16 cellular contexts compared by ENCODE assay signal in genomic region chr10:121425623-121426022, GRCh38.
A peak's percentile ranks its signal among the peaks of the same experiment; 100 is the strongest.
DNase-seq lines count a peak whose midpoint lies in the region; ATAC-seq, FAIRE-seq and TF ChIP-seq lines count a peak whose summit lies in the region.
"Had no signal": no experiment of that assay in that cellular context is flagged by ENCODE, and none has a peak within 500 bp of the region (broad histone marks: within the 10 kb centered on the region; RNA-seq: fewer than 3 reads in every experiment).

No MANE protein-coding gene starts in this region.

- H3K27me3 ChIP-seq in GM23338 (ENCODE audit: insufficient read depth) = no peaks in the 10 kb centered on the region
- H3K27me3 ChIP-seq in esophagus muscularis mucosa = no peaks in the 10 kb centered on the region
- no peaks in the 10 kb centered on the region for H3K27me3 ChIP-seq in rectal smooth muscle tissue (ENCODE audit: control insufficient read depth, insufficient read depth, low read length)
- H3K27me3 ChIP-seq in small intestine (ENCODE audit: control insufficient read depth in 2 of 2, insufficient read depth in 2 of 2, low read length in 2 of 2) = no peaks in the 10 kb centered on the region
- H3K27me3 ChIP-seq: BLaER1 had no signal

- H3K4me3 ChIP-seq in GM23338 (no peak overlapping the region), esophagus muscularis mucosa (no peak overlapping the region), mucosa of descending colon (no peak overlapping the region), rectal smooth muscle tissue (ENCODE audit: low read length) (no peak overlapping the region), small intestine (ENCODE audit: low read depth in 1 of 2, low read length in 2 of 2) (no peak overlapping the region)
- H3K4me3 ChIP-seq: BLaER1, GM23248 had no signal

- peaks cover 27% of the 10 kb centered on the region; the same call in 1 of the 2 replicates for H3K9me2 ChIP-seq in GM23338 (ENCODE audit: insufficient read depth)

- intact Hi-C loops in esophagus muscularis mucosa (cut with DNase I) = no loop called here
- intact Hi-C loops in mucosa of descending colon (cut with DNase I, micrococcal nuclease) = no loop called here

- 41% methylated on average over 4 of the region's 4 CpGs for WGBS in esophagus muscularis mucosa
- WGBS in small intestine, 3 donors = 56 to 60% (median 56%) methylated on average over 4 of the region's 4 CpGs

- TF ChIP-seq CTCF in GM23338 (conservative IDR thresholded peaks at IDR 0.05; ENCODE audit: low read depth in 2 of 2) (no peak), esophagus muscularis mucosa (IDR thresholded peaks at IDR 0.05) (no peak), mucosa of descending colon (IDR thresholded peaks at IDR 0.05) (no peak)

- H3F3A ChIP-seq in GM23338 (replicated peaks; ENCODE audit: low read depth) = no peaks in the 10 kb centered on the region

- ATAC-seq in GM23338 (no peak), mucosa of descending colon (peak; percentile 70)

- H3K4me1 ChIP-seq in GM23338 (ENCODE audit: insufficient read depth) (no peaks in the 10 kb centered on the region), esophagus muscularis mucosa (peaks cover 0 to 18% (median 13%) of the 10 kb centered on the region in 4 donors), mucosa of descending colon (ENCODE audit: low read depth) (peaks cover 13% of the 10 kb centered on the region), rectal smooth muscle tissue (ENCODE audit: control insufficient read depth, insufficient read depth, low read length) (peaks cover 13% of the 10 kb centered on the region), small intestine (ENCODE audit: control insufficient read depth in 2 of 2, insufficient read depth in 1 of 2, low read depth in 1 of 2, low read length in 1 of 2) (no peaks in the 10 kb centered on the region)
- H3K4me1 ChIP-seq: BLaER1 had no signal

- no peak overlapping the region for H3K27ac Mint-ChIP-seq in GM23338
- H3K27ac Mint-ChIP-seq: CD8-positive, alpha-beta memory T cell had no signal

- DNase-seq in GM23338 (ENCODE audit: low spot score) (no peak), esophagus muscularis mucosa (ENCODE audit: extremely low spot score) (no peak), mucosa of descending colon (peak in 1 of 3 donors; percentile 31), NOMO-1 (lab: John Stamatoyannopoulos, UW; ENCODE audit: unreplicated experiment in 2 of 2) (no peak), SKM-1 (lab: John Stamatoyannopoulos, UW; ENCODE audit: unreplicated experiment) (no peak), G401 (ENCODE audit: low spot score) (no peak), small intestine (no peak)
- DNase-seq: AML-193; CD8-positive, alpha-beta memory T cell; GM23248; IMR-90 had no signal

- no peaks in the 10 kb centered on the region for H3K36me3 Mint-ChIP-seq in GM23338 (ENCODE audit: low read depth)
- H3K36me3 Mint-ChIP-seq: CD8-positive, alpha-beta memory T cell had no signal

- H3K9me3 Mint-ChIP-seq in GM23338 = peaks cover 5% of the 10 kb centered on the region; the same call in 1 of the 3 replicates

- in situ Hi-C loops in G401 (cut with HindIII; ENCODE audit: low sequenced_read_pairs) = no loop called here

- H3K4me3 Mint-ChIP-seq in GM23338 = no peak overlapping the region
- H3K4me3 Mint-ChIP-seq: CD8-positive, alpha-beta memory T cell had no signal

- H3K9ac ChIP-seq in rectal smooth muscle tissue (ENCODE audit: low read length) = no peak overlapping the region
- H3K9ac ChIP-seq: BLaER1, GM23248 had no signal

- peaks cover 5% of the 10 kb centered on the region for H3K27me3 Mint-ChIP-seq in GM23338 (ENCODE audit: insufficient read depth, low read depth, poor library complexity)

- H3K4me2 ChIP-seq in GM23338 = no peak overlapping the region
- H3K4me2 ChIP-seq: BLaER1 had no signal

- H3K27ac ChIP-seq in GM23338 (ENCODE audit: low read depth) (no peak overlapping the region), esophagus muscularis mucosa (replicated peaks in 1 of 4) (peak overlapping the region in 3 of 4 donors; percentile 12 to 61 (median 18)), rectal smooth muscle tissue (ENCODE audit: low read depth, low read length) (peak overlapping the region; percentile 81), small intestine (ENCODE audit: low read depth in 1 of 2, low read length in 1 of 2) (no peak overlapping the region)
- H3K27ac ChIP-seq: 22Rv1, BLaER1, GM23248 had no signal

- H3K36me3 ChIP-seq in GM23338 (ENCODE audit: insufficient read depth) = no peaks in the 10 kb centered on the region
- H3K36me3 ChIP-seq in esophagus muscularis mucosa = no peaks in the 10 kb centered on the region
- no peaks in the 10 kb centered on the region for H3K36me3 ChIP-seq in mucosa of descending colon (ENCODE audit: low read depth)
- H3K36me3 ChIP-seq in rectal smooth muscle tissue (ENCODE audit: control insufficient read depth, insufficient read depth, low read length) = no peaks in the 10 kb centered on the region
- no peaks in the 10 kb centered on the region for H3K36me3 ChIP-seq in small intestine (ENCODE audit: control insufficient read depth in 2 of 2, insufficient read depth in 2 of 2, low read length in 2 of 2)
- H3K36me3 ChIP-seq: BLaER1 had no signal

- no peak for FAIRE-seq in small intestine (lab: Jason Lieb, UNC)
- FAIRE-seq: GM18507 had no signal

- TF ChIP-seq EP300 in esophagus muscularis mucosa (IDR thresholded peaks at IDR 0.05) = no peak

- H4K20me1 ChIP-seq in GM23338 (replicated peaks; ENCODE audit: insufficient read depth) = no peaks in the 10 kb centered on the region
- H4K20me1 ChIP-seq: BLaER1 had no signal

- no peaks in the 10 kb centered on the region for H3K4me1 Mint-ChIP-seq in GM23338
- H3K4me1 Mint-ChIP-seq: CD8-positive, alpha-beta memory T cell had no signal

- H2AFZ ChIP-seq in GM23338 = peak overlapping the region; percentile 39; the same call in 1 of the 2 replicates
- H2AFZ ChIP-seq: GM23248 had no signal

- no peak for TF ChIP-seq POLR2A in esophagus muscularis mucosa (IDR thresholded peaks at IDR 0.05; ENCODE audit: low read depth)

- no peaks in the 10 kb centered on the region for H3K79me2 ChIP-seq in GM23338 (replicated peaks; ENCODE audit: insufficient read depth)

- H3K9me3 ChIP-seq in esophagus muscularis mucosa (no peaks in the 10 kb centered on the region), mucosa of descending colon (no peaks in the 10 kb centered on the region), small intestine (ENCODE audit: control insufficient read depth, low read depth) (no peaks in the 10 kb centered on the region)
- H3K9me3 ChIP-seq: BLaER1, Caco-2 had no signal

TF ChIP-seq in GM23338, 12 proteins besides CTCF, POLR2A, EP300 and RAD21 (continues in another document):
- TF ChIP-seq CREB1 (CRISPR knock-in tag; IDR thresholded peaks at IDR 0.05; ENCODE audit: low read depth) = no peak
- TF ChIP-seq EZH2 (IDR thresholded peaks at IDR 0.05; ENCODE audit: low read depth, unreplicated experiment) = no peak
- TF ChIP-seq ZNF462 (CRISPR knock-in tag; IDR thresholded peaks at IDR 0.05) = no peak

Comparison
In these comparisons a context has a peak if more than half of its experiments do, and no peak if none do; other contexts are left out.
1. H3K27ac ChIP-seq: peak in esophagus muscularis mucosa (3 of 4) and rectal smooth muscle tissue (single experiment); none in GM23338 (single experiment) and small intestine (0 of 2).